Comparison of ENCODE assay signal across 1 cellular context in the genomic region with DNA sequence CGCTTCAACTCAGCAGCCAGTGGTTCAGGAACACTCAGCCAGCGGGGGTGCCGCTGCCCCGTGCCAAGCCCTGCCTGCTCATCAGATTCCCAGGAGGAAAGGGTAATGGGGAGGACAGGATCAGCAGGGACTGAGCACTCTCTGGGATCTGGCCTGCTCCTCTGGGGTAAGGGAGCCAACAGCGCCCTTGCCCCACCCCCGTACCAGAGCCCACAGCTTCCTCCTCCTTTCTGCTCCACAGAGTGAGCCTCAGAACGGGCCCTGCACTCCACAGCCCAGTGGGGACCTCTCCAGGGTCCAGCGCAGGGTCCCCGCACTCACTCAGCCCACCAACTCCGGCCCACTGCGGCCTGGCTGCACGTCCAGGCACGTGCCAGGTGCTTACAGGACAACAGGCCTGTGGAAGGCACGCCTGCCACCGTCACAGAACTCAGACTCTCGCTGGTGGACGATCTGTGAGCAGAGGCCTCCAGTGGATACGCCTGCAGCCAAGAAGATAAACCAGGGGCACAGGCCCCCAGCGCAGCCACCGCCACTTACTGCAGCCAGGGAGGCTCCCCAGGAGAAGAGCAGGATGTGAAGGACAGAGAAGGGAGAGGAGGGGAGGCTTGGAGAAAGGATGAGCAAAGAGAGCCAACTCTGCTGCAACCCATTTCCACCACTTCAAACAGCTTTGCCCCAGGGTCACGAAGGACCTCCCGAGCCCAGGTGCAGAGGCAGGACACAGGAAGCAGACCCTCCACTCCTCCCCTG.
TF ChIP-seq lines count a peak whose summit lies in the region.

No MANE protein-coding gene starts in this region.

TF ChIP-seq in HEK293, 187 proteins besides CTCF, POLR2A, EP300 and RAD21:
- no peak for TF ChIP-seq ZBTB11 (tag by site-specific recombination; conservative IDR thresholded peaks at IDR 0.05; ENCODE audit: low read depth)
- TF ChIP-seq ZNF132 (tag by site-specific recombination; IDR thresholded peaks at IDR 0.05; ENCODE audit: borderline replicate concordance): no peak
- no peak for TF ChIP-seq ZNF426 (tag by site-specific recombination; IDR thresholded peaks at IDR 0.05)
- 0 out of 2 replicates have a peak, but pooled peaks have one; percentile 15 for TF ChIP-seq ZFHX2 (tag by site-specific recombination; conservative IDR thresholded peaks at IDR 0.05)
- no peak for TF ChIP-seq ZNF423 (tag by site-specific recombination; IDR thresholded peaks at IDR 0.05)
- TF ChIP-seq ZNF292 (tag by site-specific recombination; IDR thresholded peaks at IDR 0.05; ENCODE audit: borderline replicate concordance, low read depth): no peak
- no peak for TF ChIP-seq ZNF354C (tag by site-specific recombination; IDR thresholded peaks at IDR 0.05; ENCODE audit: borderline replicate concordance, low read depth)
- TF ChIP-seq ZNF561 (tag by site-specific recombination; IDR thresholded peaks at IDR 0.05; ENCODE audit: borderline replicate concordance): no peak
- TF ChIP-seq ZIC2 (tag by site-specific recombination; IDR thresholded peaks at IDR 0.05): peak; percentile 52
